Comparison of ENCODE assay signal across 16 cellular contexts in the genomic region with DNA sequence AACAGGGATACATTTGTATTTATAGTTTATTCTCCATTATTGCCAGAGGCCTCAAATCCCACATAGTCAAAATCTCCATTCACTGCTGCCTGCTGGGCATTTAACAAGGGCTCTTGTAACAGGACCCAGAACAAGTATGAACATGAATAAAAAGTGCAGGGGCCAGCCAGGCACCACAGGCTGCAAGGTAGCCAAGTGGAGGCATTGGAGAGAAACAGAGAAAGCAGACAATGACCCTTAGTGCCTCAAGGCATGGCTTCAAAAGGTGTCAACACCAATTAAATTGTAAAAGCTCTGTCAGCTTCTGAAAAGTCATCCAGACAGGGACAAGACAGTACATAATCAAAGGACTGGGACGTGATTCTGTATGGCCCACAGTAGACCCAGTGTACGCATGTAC.
DNase-seq lines count a peak whose midpoint lies in the region; ATAC-seq and TF ChIP-seq lines count a peak whose summit lies in the region.
"Had no signal": no experiment of that assay in that cellular context is flagged by ENCODE, and none has a peak within 500 bp of the region (broad histone marks: within the 10 kb centered on the region; RNA-seq: fewer than 3 reads in every experiment).

No MANE protein-coding gene starts in this region.

- no peak overlapping the region for H3K4me3 Mint-ChIP-seq in MCF 10A (ENCODE audit: unreplicated experiment)
- H3K4me3 Mint-ChIP-seq in endodermal cell = no peak overlapping the region

- no peak overlapping the region for H3K4me3 ChIP-seq in breast epithelium
- no peak overlapping the region for H3K4me3 ChIP-seq in endodermal cell (ENCODE audit: low read length)
- H3K4me3 ChIP-seq: A549, GM12878, K562, PC-9 had no signal

- H3K4me1 ChIP-seq in breast epithelium (no peaks in the 10 kb centered on the region), endodermal cell (ENCODE audit: control insufficient read depth, insufficient read depth, low read length) (no peaks in the 10 kb centered on the region)
- H3K4me1 ChIP-seq: A549 had no signal

- H3K36me3 ChIP-seq in breast epithelium (no peaks in the 10 kb centered on the region), endodermal cell (ENCODE audit: control insufficient read depth, insufficient read depth, low read length) (no peaks in the 10 kb centered on the region)

- no peak overlapping the region for H3K9ac ChIP-seq in endodermal cell (ENCODE audit: extremely low read depth, low read length, poor library complexity, severe bottlenecking)

- intact Hi-C loops in MCF 10A (cut with micrococcal nuclease) = no loop called here
- intact Hi-C loops in breast epithelium (cut with DNase I; ENCODE audit: low total_unique reads) = no loop called here
- intact Hi-C loops in cardiac septum (cut with DNase I) = no loop called here

- H3K4me1 Mint-ChIP-seq in MCF 10A (ENCODE audit: insufficient read depth, unreplicated experiment) (no peaks in the 10 kb centered on the region), endodermal cell (peaks cover 19% of the 10 kb centered on the region)

- H3K36me3 Mint-ChIP-seq in MCF 10A (ENCODE audit: insufficient read depth, unreplicated experiment) (no peaks in the 10 kb centered on the region), endodermal cell (ENCODE audit: low read depth) (no peaks in the 10 kb centered on the region)

- H3K9me3 Mint-ChIP-seq in MCF 10A (ENCODE audit: unreplicated experiment) (no peaks in the 10 kb centered on the region), endodermal cell (no peaks in the 10 kb centered on the region)

- TF ChIP-seq POLR2A in breast epithelium (IDR thresholded peaks at IDR 0.05) = no peak

- ATAC-seq in HG03095 (IDR thresholded peaks at IDR 0.05; ENCODE audit: unreplicated experiment) = no peak
- ATAC-seq: A549, GM12878, K562 had no signal

- no peak overlapping the region for H3K27ac Mint-ChIP-seq in MCF 10A (ENCODE audit: low read depth, unreplicated experiment)
- H3K27ac Mint-ChIP-seq in endodermal cell = no peak overlapping the region

- POLR2A ChIA-PET in MCF 10A (lab: Yijun Ruan, JAX) = interaction anchor here (0.6 to 2.3 kb wide), 7 partner anchors 11 to 769 kb away, joined by 3 to 7 read pairs (median 4); no protein-coding TSS in a partner anchor

- H3K9me3 ChIP-seq in breast epithelium = no peaks in the 10 kb centered on the region
- H3K9me3 ChIP-seq in endodermal cell (ENCODE audit: control insufficient read depth, low read length) = no peaks in the 10 kb centered on the region
- H3K9me3 ChIP-seq: A549 had no signal

- no peaks in the 10 kb centered on the region for H3K27me3 ChIP-seq in breast epithelium
- no peaks in the 10 kb centered on the region for H3K27me3 ChIP-seq in endodermal cell (ENCODE audit: control insufficient read depth, insufficient read depth, low read length, poor library complexity, severe bottlenecking)

- H3K27ac ChIP-seq in breast epithelium (no peak overlapping the region), endodermal cell (ENCODE audit: low read depth, low read length) (peak overlapping the region; percentile 28)
- H3K27ac ChIP-seq: A549, C4-2B, PC-9 had no signal

- TF ChIP-seq CTCF in MCF 10A (IDR thresholded peaks at IDR 0.05; ENCODE audit: unreplicated experiment) (no peak), breast epithelium (IDR thresholded peaks at IDR 0.05) (no peak), endodermal cell (conservative IDR thresholded peaks at IDR 0.05) (no peak)

- DNase-seq in MCF 10A (ENCODE audit: unreplicated experiment) (peak; percentile 53), breast epithelium (ENCODE audit: low spot score in 2 of 2) (no peak), NCI-H69 (lab: John Stamatoyannopoulos, UW) (peak; percentile 98), endodermal cell (peak; percentile 47), retina (peak; percentile 8), cardiac septum (ENCODE audit: low spot score) (no peak), NCI-H187 (lab: John Stamatoyannopoulos, UW) (no peak)
- DNase-seq: DMS53, NCI-H1436, NCI-H524, PC-9 had no signal

- CTCF ChIA-PET in MCF 10A (lab: Yijun Ruan, JAX) = interaction anchor here (0.6 to 1.8 kb wide), 5 partner anchors 9 to 134 kb away, joined by 3 to 5 read pairs (median 3); no protein-coding TSS in a partner anchor

- H3K27me3 Mint-ChIP-seq in MCF 10A (ENCODE audit: insufficient read depth, unreplicated experiment) (no peaks in the 10 kb centered on the region), endodermal cell (ENCODE audit: insufficient read depth) (no peaks in the 10 kb centered on the region)

- 93 to 100% methylated on average over 2 of the region's 2 CpGs for WGBS in endodermal cell (ENCODE audit: insufficient coverage in 1 of 2, insufficient read length in 1 of 2), 2 experiments

- no TSS peak for BruUV-seq in MCF 10A (replicated peaks; lab: Mats Ljungman, UMichigan)

Comparison
In these comparisons a context has a peak if more than half of its experiments do, and no peak if none do; other contexts are left out.
1. DNase-seq: peak in MCF 10A (single experiment), NCI-H69 (single experiment), endodermal cell (single experiment) and retina (single experiment); none in breast epithelium (0 of 2), cardiac septum (single experiment) and NCI-H187 (0 of 2).